Comparison of ENCODE assay signal across 8 cellular contexts in genomic region chr1:8456306-8456912, GRCh38.
DNase-seq lines count a peak whose midpoint lies in the region; ATAC-seq, FAIRE-seq and TF ChIP-seq lines count a peak whose summit lies in the region.

No MANE protein-coding gene starts in this region.

- H3K9me3 Mint-ChIP-seq in activated naive CD8-positive, alpha-beta T cell treated with anti-CD3 and anti-CD28 coated beads, Interleukin-2, amount 50 U/mL, for 24 hours = no peaks in the 10 kb centered on the region
- H3K9me3 Mint-ChIP-seq in activated naive CD8-positive, alpha-beta T cell treated with anti-CD3 and anti-CD28 coated beads for 36 hours = no peaks in the 10 kb centered on the region
- no peaks in the 10 kb centered on the region for H3K9me3 Mint-ChIP-seq in endothelial cell (ENCODE audit: unreplicated experiment)
- H3K9me3 Mint-ChIP-seq in memory B cell = no peaks in the 10 kb centered on the region

- H3K4me3 Mint-ChIP-seq in activated naive CD8-positive, alpha-beta T cell treated with anti-CD3 and anti-CD28 coated beads, Interleukin-2, amount 50 U/mL, for 24 hours = no peak overlapping the region
- H3K4me3 Mint-ChIP-seq in activated naive CD8-positive, alpha-beta T cell treated with anti-CD3 and anti-CD28 coated beads for 36 hours = no peak overlapping the region
- peak overlapping the region; percentile 4 for H3K4me3 Mint-ChIP-seq in endothelial cell (ENCODE audit: unreplicated experiment)
- no peak overlapping the region for H3K4me3 Mint-ChIP-seq in memory B cell

- H3K27ac Mint-ChIP-seq in activated naive CD8-positive, alpha-beta T cell treated with anti-CD3 and anti-CD28 coated beads, Interleukin-2, amount 50 U/mL, for 24 hours = peak overlapping the region; percentile 16
- H3K27ac Mint-ChIP-seq in activated naive CD8-positive, alpha-beta T cell treated with anti-CD3 and anti-CD28 coated beads for 36 hours = no peak overlapping the region
- H3K27ac Mint-ChIP-seq in endothelial cell (ENCODE audit: unreplicated experiment) = peak overlapping the region; percentile 95
- peak overlapping the region; percentile 9 for H3K27ac Mint-ChIP-seq in memory B cell

- ATAC-seq in activated naive CD8-positive, alpha-beta T cell treated with anti-CD3 and anti-CD28 coated beads, Interleukin-2, amount 50 U/mL, for 24 hours = no peak
- no peak for ATAC-seq in memory B cell (ENCODE audit: low read depth)
- no peak for ATAC-seq in GM18519 (IDR thresholded peaks at IDR 0.05; ENCODE audit: low FRiP score, unreplicated experiment)

- peaks cover 9% of the 10 kb centered on the region for H3K36me3 Mint-ChIP-seq in activated naive CD8-positive, alpha-beta T cell treated with anti-CD3 and anti-CD28 coated beads, Interleukin-2, amount 50 U/mL, for 24 hours (ENCODE audit: low read depth)
- H3K36me3 Mint-ChIP-seq in activated naive CD8-positive, alpha-beta T cell treated with anti-CD3 and anti-CD28 coated beads for 36 hours = peaks cover 7% of the 10 kb centered on the region
- H3K36me3 Mint-ChIP-seq in endothelial cell (ENCODE audit: low read depth, unreplicated experiment) (peaks cover under 1% of the 10 kb centered on the region), memory B cell (peaks cover 12% of the 10 kb centered on the region)

- peaks cover 23% of the 10 kb centered on the region for H3K4me1 Mint-ChIP-seq in activated naive CD8-positive, alpha-beta T cell treated with anti-CD3 and anti-CD28 coated beads, Interleukin-2, amount 50 U/mL, for 24 hours
- peaks cover 25% of the 10 kb centered on the region for H3K4me1 Mint-ChIP-seq in activated naive CD8-positive, alpha-beta T cell treated with anti-CD3 and anti-CD28 coated beads for 36 hours
- peaks cover 56% of the 10 kb centered on the region for H3K4me1 Mint-ChIP-seq in endothelial cell (ENCODE audit: unreplicated experiment)
- H3K4me1 Mint-ChIP-seq in memory B cell = peaks cover 20% of the 10 kb centered on the region

- DNase-seq in activated naive CD8-positive, alpha-beta T cell treated with anti-CD3 and anti-CD28 coated beads, Interleukin-2, amount 50 U/mL, for 24 hours = no peak
- no peak for DNase-seq in activated naive CD8-positive, alpha-beta T cell treated with anti-CD3 and anti-CD28 coated beads for 36 hours
- DNase-seq in endothelial cell (ENCODE audit: low spot score) = no peak
- DNase-seq in memory B cell (ENCODE audit: low spot score in 2 of 2) = no peak
- DNase-seq in urothelium cell line (ENCODE audit: low spot score) = peak; percentile 21
- DNase-seq in NCI-H2029 treated with DMSO at 0.1 percent for 48 hours (lab: John Stamatoyannopoulos, UW) = no peak
- no peak for DNase-seq in activated CD8-positive, alpha-beta memory T cell treated with anti-CD3 and anti-CD28 coated beads, Interleukin-2, amount 50 U/mL, for 4 hours

- H3K27me3 Mint-ChIP-seq in activated naive CD8-positive, alpha-beta T cell treated with anti-CD3 and anti-CD28 coated beads, Interleukin-2, amount 50 U/mL, for 24 hours = no peaks in the 10 kb centered on the region
- H3K27me3 Mint-ChIP-seq in activated naive CD8-positive, alpha-beta T cell treated with anti-CD3 and anti-CD28 coated beads for 36 hours = no peaks in the 10 kb centered on the region
- no peaks in the 10 kb centered on the region for H3K27me3 Mint-ChIP-seq in endothelial cell (ENCODE audit: unreplicated experiment)
- no peaks in the 10 kb centered on the region for H3K27me3 Mint-ChIP-seq in memory B cell

- no peak for FAIRE-seq in urothelium cell line (lab: Jason Lieb, UNC)

- no peak for TF ChIP-seq CTCF in endothelial cell (IDR thresholded peaks at IDR 0.05; ENCODE audit: unreplicated experiment)
